8 cellular contexts compared by ENCODE assay signal in the genomic region with DNA sequence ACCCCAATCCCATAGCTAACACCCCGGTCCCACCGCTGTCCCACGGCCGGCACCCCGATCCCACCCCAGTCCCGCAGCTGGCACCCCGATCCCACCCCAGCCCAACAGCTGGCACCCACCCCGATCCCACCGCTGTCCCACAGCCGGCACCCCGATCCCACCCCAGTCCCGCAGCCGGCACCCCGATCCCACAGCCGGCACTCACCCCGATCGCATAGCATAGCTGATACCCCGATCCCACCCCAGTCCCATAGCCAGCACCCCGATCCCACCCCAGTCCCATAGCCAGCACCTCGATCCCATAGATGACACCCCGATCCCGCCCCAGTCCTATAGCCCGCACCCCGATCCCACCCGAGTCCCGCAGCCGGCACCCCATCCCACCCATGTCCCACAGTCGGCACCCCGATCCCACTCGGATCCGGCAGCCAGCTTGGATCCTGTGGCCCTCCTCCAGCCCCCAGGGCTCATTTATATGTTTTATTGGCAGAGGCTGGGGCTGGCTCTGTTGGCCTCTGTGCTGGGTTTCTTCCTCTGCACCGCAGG. TPM values are rescaled to one million over a fixed set of nuclear protein-coding genes. Genes with fewer than 3 reads are reported as not detected.
DNase-seq lines count a peak whose midpoint lies in the region; ATAC-seq and TF ChIP-seq lines count a peak whose summit lies in the region.

No MANE protein-coding gene starts in this region.

- TF ChIP-seq CTCF in A673 (conservative IDR thresholded peaks at IDR 0.05; ENCODE audit: low read depth, low read length) = no peak

- BruUV-seq in A673 (replicated peaks; lab: Mats Ljungman, UMichigan) = no TSS peak

- DNase-seq in A673 (ENCODE audit: low spot score) = no peak
- no peak for DNase-seq in MG63
- no peak for DNase-seq in retina
- no peak for DNase-seq in NCI-H510A (lab: John Stamatoyannopoulos, UW)
- no peak for DNase-seq in anterior cingulate cortex (lab: John Stamatoyannopoulos, UW)

- H3K27ac ChIP-seq in A673 (ENCODE audit: low read depth, low read length, poor library complexity, severe bottlenecking) (peak overlapping the region; percentile 88), duodenal mucosa (ENCODE audit: low read depth, low read length) (peak overlapping the region; percentile 93)

- CTCF ChIA-PET in A673 (lab: Charles Lee) = interaction anchor here (0.7 kb wide), 1 partner anchor 353 kb away, joined by 9 read pairs; no protein-coding TSS in a partner anchor

- H3K27me3 ChIP-seq in A673 (replicated peaks; ENCODE audit: insufficient read depth, low read depth, low read length, poor library complexity) = no peaks in the 10 kb centered on the region
- H3K27me3 ChIP-seq in MG63 = no peaks in the 10 kb centered on the region
- H3K27me3 ChIP-seq in duodenal mucosa (ENCODE audit: control insufficient read depth in 1 of 2, insufficient read depth in 2 of 2, low read length in 2 of 2) = no peaks in the 10 kb centered on the region
- no peaks in the 10 kb centered on the region for H3K27me3 ChIP-seq in mucosa of stomach (ENCODE audit: control insufficient read depth, insufficient read depth, low read length)

- POLR2A ChIA-PET in A673 (lab: Charles Lee; ENCODE audit: low non-redundant PET) = no interaction called here

- no peak for ATAC-seq in GM21786 (IDR thresholded peaks at IDR 0.05; ENCODE audit: unreplicated experiment)

- no peaks in the 10 kb centered on the region for H3K9me3 ChIP-seq in A673 (ENCODE audit: low read depth, low read length, poor library complexity, severe bottlenecking)
- H3K9me3 ChIP-seq in MG63 = no peaks in the 10 kb centered on the region
- H3K9me3 ChIP-seq in duodenal mucosa (ENCODE audit: control insufficient read depth in 1 of 2, low read length in 2 of 2) = no peaks in the 10 kb centered on the region
- no peaks in the 10 kb centered on the region for H3K9me3 ChIP-seq in mucosa of stomach (ENCODE audit: control insufficient read depth, low read length)

- H3K4me1 ChIP-seq in A673 (ENCODE audit: insufficient read depth, low read length, poor library complexity, severe bottlenecking) (peaks cover 8% of the 10 kb centered on the region), duodenal mucosa (ENCODE audit: control insufficient read depth in 1 of 2, insufficient read depth in 2 of 2, low read length in 2 of 2) (peaks cover 5 to 17% of the 10 kb centered on the region in 2 donors), mucosa of stomach (ENCODE audit: control insufficient read depth, insufficient read depth, low read length) (peaks cover 11% of the 10 kb centered on the region)

- intact Hi-C loops in A673 (cut with micrococcal nuclease; ENCODE audit: unreplicated experiment) = no loop called here

- H3K4me3 ChIP-seq in A673 (ENCODE audit: low read depth, low read length, poor library complexity, severe bottlenecking) = peak overlapping the region; percentile 73
- H3K4me3 ChIP-seq in MG63 = peak overlapping the region; percentile 99
- H3K4me3 ChIP-seq in duodenal mucosa (ENCODE audit: low read depth in 1 of 2, low read length in 2 of 2) = peak overlapping the region; percentile 86 to 91
- H3K4me3 ChIP-seq in mucosa of stomach (ENCODE audit: low read length) = peak overlapping the region; percentile 84

- H3K9ac ChIP-seq in duodenal mucosa (ENCODE audit: low read depth in 1 of 2, low read length in 2 of 2) (peak overlapping the region; percentile 92 to 98), mucosa of stomach (ENCODE audit: low read length) (peak overlapping the region; percentile 88)

- H3K36me3 ChIP-seq in A673 (ENCODE audit: insufficient read depth, low read length, poor library complexity, severe bottlenecking) (no peaks in the 10 kb centered on the region), MG63 (peaks cover 16% of the 10 kb centered on the region), duodenal mucosa (ENCODE audit: control insufficient read depth in 1 of 2, insufficient read depth in 2 of 2, low read length in 2 of 2) (no peaks in the 10 kb centered on the region), mucosa of stomach (ENCODE audit: control insufficient read depth, insufficient read depth, low read length) (no peaks in the 10 kb centered on the region)

RNA-seq across cellular contexts. Expression of a gene that starts 0.9 kb away (rescaled TPM):
- total RNA-seq in A673 (2021) = 12.8 and 14.2 TPM in 2 replicates
- total RNA-seq in MG63 (2014; rRNA removed; shearing (Covaris generic); ENCODE audit: low replicate concordance) = 27.7 and 33.2 TPM in 2 replicates

RNA-seq across cellular contexts. Expression of a gene that starts 25.5 kb away (rescaled TPM):
- 115 and 128 TPM in 2 replicates for total RNA-seq in A673 (2021)
- total RNA-seq in MG63 (2014; rRNA removed; shearing (Covaris generic); ENCODE audit: low replicate concordance) = 71.2 and 98.0 TPM in 2 replicates

RNA-seq across cellular contexts. Expression of a gene that starts 30.3 kb away (rescaled TPM):
- total RNA-seq in A673 (2021) = 45.6 and 47.8 TPM in 2 replicates
- 13.4 and 22.7 TPM in 2 replicates for total RNA-seq in MG63 (2014; rRNA removed; shearing (Covaris generic); ENCODE audit: low replicate concordance)

RNA-seq across cellular contexts. Expression of a gene that starts 53.7 kb away (rescaled TPM):
- total RNA-seq in A673 (2021) = 21.0 and 27.2 TPM in 2 replicates
- 26.4 and 34.4 TPM in 2 replicates for total RNA-seq in MG63 (2014; rRNA removed; shearing (Covaris generic); ENCODE audit: low replicate concordance)
